In the genomic region with DNA sequence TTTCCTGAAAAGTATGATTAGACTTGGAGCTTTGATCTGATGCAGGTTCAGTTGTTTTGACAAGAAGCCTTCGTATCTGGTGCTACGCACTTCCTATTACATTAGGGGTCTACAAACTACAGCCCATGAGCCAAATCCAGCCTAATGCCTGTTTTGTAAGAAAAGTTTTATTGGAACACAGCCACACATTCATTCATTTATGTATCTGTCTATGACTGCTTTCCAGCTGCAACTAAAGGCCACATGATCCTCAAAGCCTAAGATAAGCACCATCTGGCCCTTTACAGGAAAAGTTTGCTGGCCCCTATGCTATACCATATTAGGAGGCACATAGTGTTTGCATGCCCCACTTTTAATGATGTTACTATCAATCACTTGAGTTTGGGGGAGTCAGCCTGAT, we compare ENCODE assay signal across 12 cellular contexts. TPM values are rescaled to one million over a fixed set of nuclear protein-coding genes. Genes with fewer than 3 reads are reported as not detected.
DNase-seq lines count a peak whose midpoint lies in the region; ATAC-seq lines count a peak whose summit lies in the region.
"Had no signal": no experiment of that assay in that cellular context is flagged by ENCODE, and none has a peak within 500 bp of the region (broad histone marks: within the 10 kb centered on the region; RNA-seq: fewer than 3 reads in every experiment).

No MANE protein-coding gene starts in this region.

- H3K27me3 ChIP-seq in CD8-positive, alpha-beta memory T cell (ENCODE audit: insufficient read depth, low read length, poor library complexity, severe bottlenecking): no peaks in the 10 kb centered on the region
- H3K27me3 ChIP-seq in muscle layer of duodenum (ENCODE audit: low read depth, low read length): no peaks in the 10 kb centered on the region

- no peak for DNase-seq in CD8-positive, alpha-beta memory T cell
- DNase-seq in NCI-H69 (lab: John Stamatoyannopoulos, UW) (peak; percentile 2), dermis blood vessel endothelial cell (peak; percentile 82), COR-L47 (lab: John Stamatoyannopoulos, UW) (no peak), SHP77 treated with DMSO at 0.1 percent for 48 hours (lab: John Stamatoyannopoulos, UW) (no peak)
- DNase-seq in stimulated activated CD4-positive, alpha-beta T cell treated with anti-CD3 and anti-CD28 coated beads, Interleukin-12 subunit alpha, Interleukin-12 subunit beta, amount 100 ng/mL, for 4 hours: no peak
- DNase-seq in activated naive CD4-positive, alpha-beta T cell treated with anti-CD3 and anti-CD28 coated beads, Interleukin-2, amount 50 U/mL, for 72 hours (ENCODE audit: low spot score in 2 of 2): no peak
- DNase-seq: AML-193; NCI-H2029; stimulated activated naive CD4-positive, alpha-beta T cell had no signal

- CTCF ChIA-PET in CD8-positive, alpha-beta memory T cell (lab: Charles Lee): no interaction called here

- no peaks in the 10 kb centered on the region for H3K9me3 Mint-ChIP-seq in CD8-positive, alpha-beta memory T cell
- no peaks in the 10 kb centered on the region for H3K9me3 Mint-ChIP-seq in activated naive CD4-positive, alpha-beta T cell treated with anti-CD3 and anti-CD28 coated beads, Interleukin-2, amount 50 U/mL, for 72 hours

- no peaks in the 10 kb centered on the region for H3K27me3 Mint-ChIP-seq in CD8-positive, alpha-beta memory T cell

- no peak for ATAC-seq in activated naive CD4-positive, alpha-beta T cell treated with anti-CD3 and anti-CD28 coated beads, Interleukin-2, amount 50 U/mL, for 72 hours
- ATAC-seq: GM12878 had no signal

- H3K36me3 ChIP-seq in CD8-positive, alpha-beta memory T cell (ENCODE audit: insufficient read depth, low read length): no peaks in the 10 kb centered on the region
- no peaks in the 10 kb centered on the region for H3K36me3 ChIP-seq in muscle layer of duodenum (ENCODE audit: control insufficient read depth in 1 of 2, insufficient read depth in 2 of 2, low read length in 2 of 2)

- peak overlapping the region in 6 of 8 donors; percentile 14 to 44 (median 32) for H3K27ac Mint-ChIP-seq in CD8-positive, alpha-beta memory T cell
- H3K27ac Mint-ChIP-seq in activated naive CD4-positive, alpha-beta T cell treated with anti-CD3 and anti-CD28 coated beads, Interleukin-2, amount 50 U/mL, for 72 hours: no peak overlapping the region

- no peaks in the 10 kb centered on the region for H3K9me3 ChIP-seq in CD8-positive, alpha-beta memory T cell (ENCODE audit: low read length)
- no peaks in the 10 kb centered on the region for H3K9me3 ChIP-seq in muscle layer of duodenum (ENCODE audit: control insufficient read depth in 1 of 2, low read length in 2 of 2)

- peaks cover 0 to 3% (median 1%) of the 10 kb centered on the region in 3 donors for H3K36me3 Mint-ChIP-seq in CD8-positive, alpha-beta memory T cell
- H3K36me3 Mint-ChIP-seq in activated naive CD4-positive, alpha-beta T cell treated with anti-CD3 and anti-CD28 coated beads, Interleukin-2, amount 50 U/mL, for 72 hours: no peaks in the 10 kb centered on the region

- no peak overlapping the region for H3K27ac ChIP-seq in CD8-positive, alpha-beta memory T cell (ENCODE audit: low read depth, low read length)
- H3K27ac ChIP-seq in muscle layer of duodenum (ENCODE audit: low read length): peak overlapping the region; percentile 56

- H3K4me1 ChIP-seq in CD8-positive, alpha-beta memory T cell (ENCODE audit: insufficient read depth, low read length): peaks cover 10% of the 10 kb centered on the region
- H3K4me1 ChIP-seq in muscle layer of duodenum (ENCODE audit: control insufficient read depth in 1 of 2, insufficient read depth in 2 of 2, low read length in 2 of 2): peaks cover 0 to 19% of the 10 kb centered on the region in 2 donors

- peaks cover 28 to 62% (median 51%) of the 10 kb centered on the region in 3 donors for H3K4me1 Mint-ChIP-seq in CD8-positive, alpha-beta memory T cell

- no peak overlapping the region for H3K4me3 ChIP-seq in CD8-positive, alpha-beta memory T cell (ENCODE audit: low read length)
- no peak overlapping the region for H3K4me3 ChIP-seq in muscle layer of duodenum (ENCODE audit: low read depth in 1 of 2, low read length in 2 of 2)
- H3K4me3 ChIP-seq: GM12878 had no signal

- H3K4me3 Mint-ChIP-seq in CD8-positive, alpha-beta memory T cell: no peak overlapping the region

- POLR2A ChIA-PET in CD8-positive, alpha-beta memory T cell (lab: Charles Lee): no interaction called here

RNA-seq across cellular contexts. Expression of a gene that starts 26.0 kb away (rescaled TPM):
- 10 to 100 TPM; 13.0 to 15.0 TPM for total RNA-seq in CD8-positive, alpha-beta memory T cell
- 10.2 TPM for polyA plus RNA-seq in CD8-positive, alpha-beta memory T cell
- 19.7 and 30.1 TPM in 2 replicates for total RNA-seq in dermis blood vessel endothelial cell
- 10 to 100 TPM; 15.0 to 16.1 TPM for total RNA-seq in activated naive CD4-positive, alpha-beta T cell treated with anti-CD3 and anti-CD28 coated beads, Interleukin-2, amount 50 U/mL, for 72 hours

Comparison
In these comparisons a context has a peak if more than half of its experiments do, and no peak if none do; other contexts are left out.
1. DNase-seq: peak in NCI-H69 (single experiment) and dermis blood vessel endothelial cell (single experiment); none in CD8-positive, alpha-beta memory T cell (0 of 5), stimulated activated CD4-positive, alpha-beta T cell treated with anti-CD3 and anti-CD28 coated beads, Interleukin-12 subunit alpha, Interleukin-12 subunit beta, amount 100 ng/mL, for 4 hours (single experiment), COR-L47 (single experiment), SHP77 treated with DMSO at 0.1 percent for 48 hours (single experiment) and activated naive CD4-positive, alpha-beta T cell treated with anti-CD3 and anti-CD28 coated beads, Interleukin-2, amount 50 U/mL, for 72 hours (0 of 2).
2. H3K27ac Mint-ChIP-seq: peak in CD8-positive, alpha-beta memory T cell (6 of 8); none in activated naive CD4-positive, alpha-beta T cell treated with anti-CD3 and anti-CD28 coated beads, Interleukin-2, amount 50 U/mL, for 72 hours (0 of 2).